ENCODE assay signal across 26 cellular contexts in genomic region chr20:34750484-34750883, GRCh38.
"Had no signal": no experiment of that assay in that cellular context is flagged by ENCODE, and none has a peak within 500 bp of the region (broad histone marks: within the 10 kb centered on the region; RNA-seq: fewer than 3 reads in every experiment).

No MANE protein-coding gene starts in this region.

- H3K4me3 ChIP-seq: stomach, suprapubic skin, testis, thoracic aorta, thyroid gland, tibial artery, tibial nerve, transverse colon, upper lobe of left lung, upper lobe of right lung, uterus, vagina had no signal

- H3K4me1 ChIP-seq: stomach, suprapubic skin, tibial artery, tibial nerve, transverse colon, upper lobe of left lung, upper lobe of right lung, uterus had no signal

- H3K36me3 ChIP-seq: uterus had no signal

- H3K27me3 ChIP-seq: stomach, suprapubic skin, testis, thyroid gland, tibial artery, tibial nerve, transverse colon, upper lobe of left lung, upper lobe of right lung, uterus, vagina had no signal

- H3K27ac ChIP-seq: stomach, suprapubic skin, testis, thoracic aorta, thyroid gland, tibial artery, tibial nerve, transverse colon, upper lobe of left lung, upper lobe of right lung, uterus, vagina had no signal

- ATAC-seq: stimulated activated effector memory CD8-positive, alpha-beta T cell treated with anti-CD3 and anti-CD28 coated beads, Interleukin-12 subunit alpha, Interleukin-12 subunit beta, amount 100 ng/mL, for 72 hours; stimulated activated memory B cell treated with anti-CD40 and anti-IgM and Interleukin-4, amounts not matched to agents 10 μg/mL and 1 μg/mL and 100 μg/mL, for 72 hours; stimulated activated naive B cell treated with anti-CD40 and anti-IgM and Interleukin-4, amounts not matched to agents 10 μg/mL and 1 μg/mL and 100 μg/mL, for 72 hours; stimulated activated naive CD8-positive, alpha-beta T cell treated with anti-CD3 and anti-CD28 coated beads, Interleukin-15, amount 100 ng/mL, for 72 hours; stimulated activated naive CD8-positive, alpha-beta T cell treated with anti-CD3 and anti-CD28 coated beads, Interleukin-15, Interleukin-2, amounts not matched to agents 100 U/mL and 50 U/mL, for 24 hours; upper lobe of right lung had no signal

- DNase-seq: stimulated activated CD4-positive, alpha-beta T cell treated with anti-CD3 and anti-CD28 coated beads, Interleukin-2, amount 100 ng/mL, for 48 hours; stimulated activated CD4-positive, alpha-beta T cell treated with anti-CD3 and anti-CD28 coated beads, Interleukin-4, amount 100 ng/mL, for 1 hour; stimulated activated CD4-positive, alpha-beta T cell treated with anti-CD3 and anti-CD28 coated beads, Interleukin-4, amount 100 ng/mL, for 24 hours; stimulated activated CD4-positive, alpha-beta T cell treated with anti-CD3 and anti-CD28 coated beads, Interleukin-4, amount 100 ng/mL, for 4 hours; stimulated activated CD8-positive, alpha-beta memory T cell treated with anti-CD3 and anti-CD28 coated beads, Interleukin-4, amount 100 ng/mL, for 48 hours; stimulated activated naive B cell treated with anti-CD40 and anti-IgM and Interleukin-4, amounts not matched to agents 10 μg/mL and 1 μg/mL and 100 μg/mL, for 72 hours; stimulated activated naive CD4-positive, alpha-beta T cell; stimulated activated naive CD4-positive, alpha-beta T cell treated with Interleukin-2 at 50 U/mL for 16 hours; stimulated activated naive CD8-positive, alpha-beta T cell treated with anti-CD3 and anti-CD28 coated beads, Interleukin-15, amount 100 ng/mL, for 72 hours; stimulated activated naive CD8-positive, alpha-beta T cell treated with anti-CD3 and anti-CD28 coated beads, Interleukin-15, Interleukin-2, amounts not matched to agents 100 U/mL and 50 U/mL, for 24 hours; stomach; substantia nigra; testis; thyroid gland; tibial artery; transverse colon; trophoblast cell; upper lobe of right lung; uterus had no signal

- H3K9me3 ChIP-seq: stomach, suprapubic skin, testis, thoracic aorta, thyroid gland, tibial artery, tibial nerve, transverse colon, upper lobe of left lung, upper lobe of right lung, uterus, vagina had no signal
